Comparison of ENCODE assay signal across 2 cellular contexts in genomic region chr6:120384671-120385070, GRCh38.
A peak's percentile ranks its signal among the peaks of the same experiment; 100 is the strongest.
TF ChIP-seq lines count a peak whose summit lies in the region.

No MANE protein-coding gene starts in this region.

TF ChIP-seq in SK-N-SH, 30 proteins besides CTCF, POLR2A, EP300 and RAD21 (continued from another document):
- no peak for TF ChIP-seq MAX (IDR thresholded peaks at IDR 0.05; ENCODE audit: low read depth)
- no peak for TF ChIP-seq RCOR1 (IDR thresholded peaks at IDR 0.05; ENCODE audit: low read length)
- TF ChIP-seq, protein P1, sequence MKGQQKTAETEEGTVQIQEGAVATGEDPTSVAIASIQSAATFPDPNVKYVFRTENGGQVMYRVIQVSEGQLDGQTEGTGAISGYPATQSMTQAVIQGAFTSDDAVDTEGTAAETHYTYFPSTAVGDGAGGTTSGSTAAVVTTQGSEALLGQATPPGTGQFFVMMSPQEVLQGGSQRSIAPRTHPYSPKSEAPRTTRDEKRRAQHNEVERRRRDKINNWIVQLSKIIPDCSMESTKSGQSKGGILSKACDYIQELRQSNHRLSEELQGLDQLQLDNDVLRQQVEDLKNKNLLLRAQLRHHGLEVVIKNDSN (IDR thresholded peaks at IDR 0.05; ENCODE audit: borderline replicate concordance, low read depth), result no peak
- peak; percentile 31; the same call in 1 of the 2 replicates for TF ChIP-seq PBX3 (IDR thresholded peaks at IDR 0.05)

TF ChIP-seq in SK-N-SH treated with all-trans-retinoic acid at 6 μM for 48 hours, 23 proteins besides CTCF, POLR2A, EP300 and RAD21 (continued from another document):
- TF ChIP-seq, protein P2, sequence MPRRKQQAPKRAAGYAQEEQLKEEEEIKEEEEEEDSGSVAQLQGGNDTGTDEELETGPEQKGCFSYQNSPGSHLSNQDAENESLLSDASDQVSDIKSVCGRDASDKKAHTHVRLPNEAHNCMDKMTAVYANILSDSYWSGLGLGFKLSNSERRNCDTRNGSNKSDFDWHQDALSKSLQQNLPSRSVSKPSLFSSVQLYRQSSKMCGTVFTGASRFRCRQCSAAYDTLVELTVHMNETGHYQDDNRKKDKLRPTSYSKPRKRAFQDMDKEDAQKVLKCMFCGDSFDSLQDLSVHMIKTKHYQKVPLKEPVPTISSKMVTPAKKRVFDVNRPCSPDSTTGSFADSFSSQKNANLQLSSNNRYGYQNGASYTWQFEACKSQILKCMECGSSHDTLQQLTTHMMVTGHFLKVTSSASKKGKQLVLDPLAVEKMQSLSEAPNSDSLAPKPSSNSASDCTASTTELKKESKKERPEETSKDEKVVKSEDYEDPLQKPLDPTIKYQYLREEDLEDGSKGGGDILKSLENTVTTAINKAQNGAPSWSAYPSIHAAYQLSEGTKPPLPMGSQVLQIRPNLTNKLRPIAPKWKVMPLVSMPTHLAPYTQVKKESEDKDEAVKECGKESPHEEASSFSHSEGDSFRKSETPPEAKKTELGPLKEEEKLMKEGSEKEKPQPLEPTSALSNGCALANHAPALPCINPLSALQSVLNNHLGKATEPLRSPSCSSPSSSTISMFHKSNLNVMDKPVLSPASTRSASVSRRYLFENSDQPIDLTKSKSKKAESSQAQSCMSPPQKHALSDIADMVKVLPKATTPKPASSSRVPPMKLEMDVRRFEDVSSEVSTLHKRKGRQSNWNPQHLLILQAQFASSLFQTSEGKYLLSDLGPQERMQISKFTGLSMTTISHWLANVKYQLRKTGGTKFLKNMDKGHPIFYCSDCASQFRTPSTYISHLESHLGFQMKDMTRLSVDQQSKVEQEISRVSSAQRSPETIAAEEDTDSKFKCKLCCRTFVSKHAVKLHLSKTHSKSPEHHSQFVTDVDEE (CRISPR knock-in tag; IDR thresholded peaks at IDR 0.05), result no peak
- no peak for TF ChIP-seq ZNF565 (CRISPR knock-in tag; conservative IDR thresholded peaks at IDR 0.05; ENCODE audit: low read depth)
